2 cellular contexts compared by ENCODE assay signal in genomic region chr13:112325142-112325808, GRCh38.
A peak's percentile ranks its signal among the peaks of the same experiment; 100 is the strongest.
TF ChIP-seq lines count a peak whose summit lies in the region.

No MANE protein-coding gene starts in this region.

TF ChIP-seq in H1, 55 proteins besides CTCF, POLR2A, EP300 and RAD21 (continued from another document):
- TF ChIP-seq RNF2 (IDR thresholded peaks at IDR 0.05; ENCODE audit: borderline replicate concordance, low read depth, low read length, missing control alignments, poor library complexity, severe bottlenecking) (no peak), MAFK (IDR thresholded peaks at IDR 0.05; ENCODE audit: low read depth, low read length) (no peak), BRCA1 (IDR thresholded peaks at IDR 0.05; ENCODE audit: low read depth, low read length) (no peak), KDM1A (IDR thresholded peaks at IDR 0.05; ENCODE audit: borderline replicate concordance, low read length) (no peak), POLR2AphosphoS5 (IDR thresholded peaks at IDR 0.05; ENCODE audit: low read depth, low read length) (no peak), SAP30 (IDR thresholded peaks at IDR 0.05; ENCODE audit: insufficient read depth, insufficient replicate concordance, low read length) (no peak), RFX5 (IDR thresholded peaks at IDR 0.05; ENCODE audit: borderline replicate concordance, low read depth, low read length) (no peak), SP2 (IDR thresholded peaks at IDR 0.05; ENCODE audit: low read length) (no peak)
- TF ChIP-seq, protein P1, sequence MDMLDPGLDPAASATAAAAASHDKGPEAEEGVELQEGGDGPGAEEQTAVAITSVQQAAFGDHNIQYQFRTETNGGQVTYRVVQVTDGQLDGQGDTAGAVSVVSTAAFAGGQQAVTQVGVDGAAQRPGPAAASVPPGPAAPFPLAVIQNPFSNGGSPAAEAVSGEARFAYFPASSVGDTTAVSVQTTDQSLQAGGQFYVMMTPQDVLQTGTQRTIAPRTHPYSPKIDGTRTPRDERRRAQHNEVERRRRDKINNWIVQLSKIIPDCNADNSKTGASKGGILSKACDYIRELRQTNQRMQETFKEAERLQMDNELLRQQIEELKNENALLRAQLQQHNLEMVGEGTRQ (IDR thresholded peaks at IDR 0.05; ENCODE audit: low read length), result no peak

TF ChIP-seq in neural cell, 6 proteins besides CTCF, POLR2A, EP300 and RAD21 (continued from another document):
- TF ChIP-seq REST (IDR thresholded peaks at IDR 0.05; ENCODE audit: borderline replicate concordance) (no peak), POLR2AphosphoS5 (IDR thresholded peaks at IDR 0.05) (peak; percentile 56), SMC3 (conservative IDR thresholded peaks at IDR 0.05; ENCODE audit: poor library complexity) (no peak), TAF1 (IDR thresholded peaks at IDR 0.05; ENCODE audit: low read depth) (no peak), MXI1 (conservative IDR thresholded peaks at IDR 0.05; ENCODE audit: poor library complexity, severe bottlenecking) (no peak)
